In genomic region chr15:71154607-71155200, GRCh38 we compare ENCODE assay signal across 23 cellular contexts. TPM values are rescaled to one million over a fixed set of nuclear protein-coding genes. Genes with fewer than 3 reads are reported as not detected.
"Had no signal": no experiment of that assay in that cellular context is flagged by ENCODE, and none has a peak within 500 bp of the region (broad histone marks: within the 10 kb centered on the region; RNA-seq: fewer than 3 reads in every experiment).

No MANE protein-coding gene starts in this region.

- H3K9me3 ChIP-seq: adrenal gland, left lung, psoas muscle, sigmoid colon, spleen, thyroid gland had no signal

- ATAC-seq: activated naive CD4-positive, alpha-beta T cell treated with anti-CD3 and anti-CD28 coated beads, Interleukin-2, amount 50 U/mL, for 72 hours; activated T-cell treated with anti-CD3 and anti-CD28 coated beads, Interleukin-2, amount 50 U/mL, for 72 hours; left lung; naive thymus-derived CD4-positive, alpha-beta T cell had no signal

- H3K27me3 ChIP-seq: adrenal gland, left lung, sigmoid colon, thyroid gland had no signal

- H3K4me3 Mint-ChIP-seq: activated T-cell treated with anti-CD3 and anti-CD28 coated beads, Interleukin-2, amount 50 U/mL, for 72 hours; memory B cell; naive thymus-derived CD4-positive, alpha-beta T cell had no signal

- H3K4me3 ChIP-seq: adrenal gland, dorsolateral prefrontal cortex, left lung, psoas muscle, sigmoid colon, spleen, thyroid gland had no signal

- FAIRE-seq: astrocyte, bronchial epithelial cell had no signal

- H3K36me3 ChIP-seq: adrenal gland, sigmoid colon, spleen, thyroid gland, WERI-Rb-1 had no signal

- H3K36me3 Mint-ChIP-seq: activated naive CD4-positive, alpha-beta T cell treated with anti-CD3 and anti-CD28 coated beads, Interleukin-2, amount 50 U/mL, for 72 hours; memory B cell; naive thymus-derived CD4-positive, alpha-beta T cell had no signal

- H3K27ac Mint-ChIP-seq: activated naive CD4-positive, alpha-beta T cell treated with anti-CD3 and anti-CD28 coated beads, Interleukin-2, amount 50 U/mL, for 72 hours; activated T-cell treated with anti-CD3 and anti-CD28 coated beads, Interleukin-2, amount 50 U/mL, for 72 hours; memory B cell; naive thymus-derived CD4-positive, alpha-beta T cell had no signal

- H3K9me3 Mint-ChIP-seq: activated naive CD4-positive, alpha-beta T cell treated with anti-CD3 and anti-CD28 coated beads, Interleukin-2, amount 50 U/mL, for 72 hours; activated T-cell treated with anti-CD3 and anti-CD28 coated beads, Interleukin-2, amount 50 U/mL, for 72 hours; memory B cell had no signal

- H3K4me1 Mint-ChIP-seq: memory B cell; naive thymus-derived CD4-positive, alpha-beta T cell had no signal

- H3K27me3 Mint-ChIP-seq: memory B cell had no signal

- H3K27ac ChIP-seq: adrenal gland, dorsolateral prefrontal cortex, left lung, psoas muscle, sigmoid colon, spleen, thyroid gland, WERI-Rb-1 had no signal

- DNase-seq: activated CD4-positive, alpha-beta T cell treated with anti-CD3 and anti-CD28 coated beads for 1 hour; activated CD4-positive, alpha-beta T cell treated with anti-CD3 and anti-CD28 coated beads, Interleukin-2, amount 50 U/mL, for 4 hours; activated gamma-delta T cell treated with Interleukin-2 at 50 U/mL for 16 hours; activated T-cell treated with anti-CD3 and anti-CD28 coated beads, Interleukin-2, amount 50 U/mL, for 72 hours; adrenal gland; dorsolateral prefrontal cortex; foreskin melanocyte; glutamatergic neuron; left lung; naive thymus-derived CD4-positive, alpha-beta T cell; psoas muscle; sigmoid colon; spleen; stimulated activated CD4-positive, alpha-beta T cell treated with anti-CD3 and anti-CD28 coated beads, Interleukin-4, amount 100 ng/mL, for 4 hours; stimulated activated naive CD4-positive, alpha-beta T cell; thyroid gland had no signal

- H3K4me1 ChIP-seq: left lung, spleen had no signal

RNA-seq across cellular contexts. Expression of gene THSD4, which starts 39.4 kb away (rescaled TPM):
- total RNA-seq: activated CD8-positive, alpha-beta memory T cell treated with anti-CD3 and anti-CD28 coated beads for 36 hours; activated naive CD4-positive, alpha-beta T cell treated with anti-CD3 and anti-CD28 coated beads, Interleukin-2, amount 50 U/mL, for 72 hours; activated T-cell treated with anti-CD3 and anti-CD28 coated beads, Interleukin-2, amount 50 U/mL, for 72 hours; naive thymus-derived CD4-positive, alpha-beta T cell; T-helper 2 cell treated with Interferon-gamma antibody and Interleukin-4, amounts not matched to agents 100 ng/mL and 5 ng/mL, for 36 hours had no signal
- polyA plus RNA-seq: naive thymus-derived CD4-positive, alpha-beta T cell had no signal
